8 cellular contexts compared by ENCODE assay signal in genomic region chr15:64507293-64507802, GRCh38. TPM values are rescaled to one million over a fixed set of nuclear protein-coding genes. Genes with fewer than 3 reads are reported as not detected.
DNase-seq lines count a peak whose midpoint lies in the region; ATAC-seq, FAIRE-seq and TF ChIP-seq lines count a peak whose summit lies in the region.

No MANE protein-coding gene starts in this region.

- H3K27me3 ChIP-seq in SU-DHL-6 (ENCODE audit: low read length) (no peaks in the 10 kb centered on the region), bronchial epithelial cell (ENCODE audit: control insufficient read depth, insufficient read depth, low read length) (no peaks in the 10 kb centered on the region), HepG2 (ENCODE audit: control insufficient read depth in 1 of 2, insufficient read depth in 2 of 2, low read length in 2 of 2) (no peaks in the 10 kb centered on the region)

- DNase-seq in activated CD4-positive, alpha-beta T cell treated with anti-CD3 and anti-CD28 coated beads for 24 hours (ENCODE audit: low read depth in 2 of 2), result peak; percentile 11 to 26
- DNase-seq in activated CD4-positive, alpha-beta T cell treated with anti-CD3 and anti-CD28 coated beads for 1 hour, result no peak
- peak; percentile 10 for DNase-seq in bronchial epithelial cell (ENCODE audit: low read depth)
- peak; percentile 36 for DNase-seq in HepG2 (ENCODE audit: low spot score)
- peak; percentile 52 for DNase-seq in stimulated activated CD4-positive, alpha-beta T cell treated with anti-CD3 and anti-CD28 coated beads, Interleukin-4, amount 100 ng/mL, for 24 hours
- no peak for DNase-seq in NOMO-1 treated with dmso at 0.1 percent for 144 hours (lab: John Stamatoyannopoulos, UW; ENCODE audit: unreplicated experiment)

- intact Hi-C loops in HepG2 (cut with micrococcal nuclease; ENCODE audit: unreplicated experiment), result loop anchor here (5.0 kb wide), 1 partner anchor 145 kb away; no protein-coding TSS in a partner anchor

- H3K36me3 ChIP-seq in SU-DHL-6 (ENCODE audit: low read length), result no peaks in the 10 kb centered on the region; the same call in 1 of the 2 replicates
- no peaks in the 10 kb centered on the region for H3K36me3 ChIP-seq in bronchial epithelial cell (ENCODE audit: control insufficient read depth, insufficient read depth, low read length)
- H3K36me3 ChIP-seq in HepG2 (replicated peaks in 1 of 2; ENCODE audit: control insufficient read depth in 1 of 2, insufficient read depth in 2 of 2, low read length in 2 of 2), result peaks cover 6 to 15% of the 10 kb centered on the region in 2 experiments

- CTCF ChIA-PET in HepG2 (lab: Yijun Ruan, JAX; ENCODE audit: low intra/inter-chr PET ratio, low total read pairs), result no interaction called here

- H3K4me2 ChIP-seq in SU-DHL-6 (ENCODE audit: low read depth, low read length, poor library complexity, severe bottlenecking), result peak overlapping the region; percentile 47
- H3K4me2 ChIP-seq in HepG2 (ENCODE audit: low read depth, low read length), result peak overlapping the region; percentile 28

- H3K4me1 ChIP-seq in HepG2 (ENCODE audit: insufficient read depth, low read length), result peaks cover 40% of the 10 kb centered on the region

- no peak for TF ChIP-seq POLR2A in HepG2 (IDR thresholded peaks at IDR 0.05; ENCODE audit: insufficient read depth in 1 of 2, low read depth in 2 of 2, low read length in 2 of 2)

- TF ChIP-seq CTCF in SU-DHL-6 (IDR thresholded peaks at IDR 0.05; ENCODE audit: insufficient read depth, low read length, poor library complexity, severe bottlenecking), result no peak
- TF ChIP-seq CTCF in bronchial epithelial cell (IDR thresholded peaks at IDR 0.05; ENCODE audit: insufficient read depth, low read length, severe bottlenecking), result no peak
- TF ChIP-seq CTCF in HepG2 (CRISPR knock-in tag; IDR thresholded peaks at IDR 0.05), result no peak

- no TSS peak for BruUV-seq in HepG2 (replicated peaks; lab: Mats Ljungman, UMichigan)

- no peaks in the 10 kb centered on the region for H3K9me2 ChIP-seq in SU-DHL-6 (replicated peaks; ENCODE audit: insufficient read depth, low read length)

- POLR2A ChIA-PET in HepG2 (lab: Yijun Ruan, JAX), result no interaction called here

- H3K9ac ChIP-seq in SU-DHL-6 (ENCODE audit: low read length), result no peak overlapping the region
- no peak overlapping the region for H3K9ac ChIP-seq in HepG2 (ENCODE audit: insufficient read depth, low read depth, low read length)

- no peaks in the 10 kb centered on the region for H3F3A ChIP-seq in SU-DHL-6 (ENCODE audit: insufficient read depth)

- WGBS in HepG2 (ENCODE audit: low lambda C conversion rate), result 44% methylated on average over 3 of the region's 3 CpGs

- TF ChIP-seq EP300 in HepG2 (IDR thresholded peaks at IDR 0.05; ENCODE audit: low read depth in 2 of 2, low read length in 2 of 2) (no peak), HepG2 (CRISPR knock-in tag; IDR thresholded peaks at IDR 0.05; ENCODE audit: borderline replicate concordance) (no peak)

- peaks cover 35% of the 10 kb centered on the region for H3K79me2 ChIP-seq in SU-DHL-6 (ENCODE audit: insufficient read depth, low read length)
- H3K79me2 ChIP-seq in HepG2 (ENCODE audit: insufficient read depth, low read length), result peaks cover 22% of the 10 kb centered on the region

- in situ Hi-C loops in HepG2 (cut with HindIII; ENCODE audit: extremely low pct_ligation_motif_present, low pct_unique_long_range_greater_than_20kb), result no loop called here

- TF ChIP-seq RAD21 in HepG2 (CRISPR knock-in tag; IDR thresholded peaks at IDR 0.05), result no peak

- H2AFZ ChIP-seq in SU-DHL-6 (ENCODE audit: low read depth, low read length, severe bottlenecking) (no peak overlapping the region), HepG2 (ENCODE audit: low read length) (no peak overlapping the region)

- H3K27ac ChIP-seq in SU-DHL-6 (ENCODE audit: low read depth, low read length) (peak overlapping the region; percentile 55; the same call in 1 of the 2 replicates), HepG2 (ENCODE audit: extremely low read length, insufficient read depth, low read length) (peak overlapping the region; percentile 37)

- H3K4me3 ChIP-seq in SU-DHL-6 (ENCODE audit: insufficient read depth, low read length, poor library complexity, severe bottlenecking) (no peak overlapping the region), bronchial epithelial cell (ENCODE audit: low read depth, low read length) (no peak overlapping the region), HepG2 (replicated peaks in 1 of 3; ENCODE audit: insufficient read depth in 1 of 3, low read depth in 2 of 3, low read length in 3 of 3) (no peak overlapping the region)

- H4K20me1 ChIP-seq in SU-DHL-6 (ENCODE audit: low read depth, low read length), result no peaks in the 10 kb centered on the region
- H4K20me1 ChIP-seq in HepG2 (ENCODE audit: insufficient read depth, low read length), result peaks cover 12% of the 10 kb centered on the region

- FAIRE-seq in bronchial epithelial cell (lab: Jason Lieb, UNC), result no peak
- FAIRE-seq in HepG2 (lab: Jason Lieb, UNC), result peak; percentile 55

- ATAC-seq in HG03066 (IDR thresholded peaks at IDR 0.05; ENCODE audit: low read depth, unreplicated experiment) (peak; percentile 70), HepG2 (peak; percentile 95)

- H3K9me3 ChIP-seq in SU-DHL-6 (ENCODE audit: insufficient read depth, low read length), result no peaks in the 10 kb centered on the region
- no peaks in the 10 kb centered on the region for H3K9me3 ChIP-seq in HepG2 (ENCODE audit: low read length)

TF ChIP-seq in HepG2, 621 proteins besides CTCF, POLR2A, EP300 and RAD21:
- peak; percentile 50; the same call in 1 of the 2 replicates for TF ChIP-seq ZNF292 (CRISPR knock-in tag; IDR thresholded peaks at IDR 0.05; ENCODE audit: borderline replicate concordance, low read depth)
- TF ChIP-seq ELF3 (CRISPR knock-in tag; IDR thresholded peaks at IDR 0.05), result 0 out of 2 replicates have a peak, but pooled peaks have one; percentile 15
- TF ChIP-seq STAG1 (CRISPR knock-in tag; IDR thresholded peaks at IDR 0.05), result 0 out of 2 replicates have a peak, but pooled peaks have one; percentile 9
- no peak for TF ChIP-seq ZNF691 (CRISPR knock-in tag; IDR thresholded peaks at IDR 0.05; ENCODE audit: borderline replicate concordance, low read depth)
- no peak for TF ChIP-seq ZNF749 (CRISPR knock-in tag; IDR thresholded peaks at IDR 0.05; ENCODE audit: borderline replicate concordance)
TF ChIP-seq in HepG2: peak in this region for 3.

RNA-seq across cellular contexts. Expression of gene ZNF609, which starts 47.0 kb away (rescaled TPM):
- total RNA-seq in bronchial epithelial cell (11.3 and 17.0 TPM in 2 replicates), HepG2 (2016; rRNA removed; fragmentation: Illumina TruSeq; extraction: Trizol) (8.9 and 9.1 TPM in 2 replicates)
- total RNA-seq in HepG2 (2016; cell fraction: cytosol; rRNA removed; fragmentation: Illumina TruSeq; extraction: Trizol; ENCODE audit: low read depth), result 16.4 and 18.8 TPM in 2 replicates
- total RNA-seq in HepG2 (2016; cell fraction: insoluble cytoplasmic fraction; rRNA removed; fragmentation: Illumina TruSeq; extraction: Trizol), result 7.5 and 8.4 TPM in 2 replicates
- 9.1 and 10.8 TPM in 2 replicates for total RNA-seq in HepG2 (2016; cell fraction: membrane; rRNA removed; fragmentation: Illumina TruSeq; extraction: Trizol)
- 9.9 and 12.6 TPM in 2 replicates for total RNA-seq in HepG2 (2016; cell fraction: nucleus; rRNA removed; fragmentation: Illumina TruSeq; extraction: Trizol)
- polyA plus RNA-seq in HepG2 (2011; rRNA removed), result 9.9 and 11.5 TPM in 2 replicates
- 5.1 and 6.3 TPM in 2 replicates for polyA plus RNA-seq in HepG2 (2011; cell fraction: cytosol; rRNA removed)
- 8.3 and 14.7 TPM in 2 replicates for polyA plus RNA-seq in HepG2 (2011; cell fraction: nucleus; rRNA removed)
- 9.7 and 11.3 TPM in 2 replicates for polyA plus RNA-seq in HepG2 (2012)
- polyA plus RNA-seq in HepG2 (2016; cell fraction: cytosol; fragmentation: Illumina TruSeq; extraction: Trizol; ENCODE audit: low read depth), result 0.28 and 0.34 TPM in 2 replicates
- polyA plus RNA-seq in HepG2 (2016; cell fraction: insoluble cytoplasmic fraction; fragmentation: Illumina TruSeq; extraction: Trizol; ENCODE audit: low read depth), result 6.2 and 8.7 TPM in 2 replicates
- 1.2 and 1.5 TPM in 2 replicates for polyA plus RNA-seq in HepG2 (2016; cell fraction: membrane; fragmentation: Illumina TruSeq; extraction: Trizol; ENCODE audit: low read depth)
- polyA plus RNA-seq in HepG2 (2016; cell fraction: nucleus; fragmentation: Illumina TruSeq; extraction: Trizol; ENCODE audit: insufficient read depth, low read depth), result 9.8 and 10.0 TPM in 2 replicates
- polyA minus RNA-seq in HepG2 (2011; rRNA and poly(A)+ RNA removed; ENCODE audit: low replicate concordance), result 24.6 and 47.4 TPM in 2 replicates
- polyA minus RNA-seq in HepG2 (2011; cell fraction: cytosol; rRNA and poly(A)+ RNA removed), result 9.9 and 12.1 TPM in 2 replicates
- 19.3 and 20.1 TPM in 2 replicates for polyA minus RNA-seq in HepG2 (2011; cell fraction: nucleus; rRNA and poly(A)+ RNA removed)

Comparison
In these comparisons a context has a peak if more than half of its experiments do, and no peak if none do; other contexts are left out.
1. DNase-seq: peak in activated CD4-positive, alpha-beta T cell treated with anti-CD3 and anti-CD28 coated beads for 24 hours (2 of 2), bronchial epithelial cell (single experiment), HepG2 (single experiment) and stimulated activated CD4-positive, alpha-beta T cell treated with anti-CD3 and anti-CD28 coated beads, Interleukin-4, amount 100 ng/mL, for 24 hours (single experiment); none in activated CD4-positive, alpha-beta T cell treated with anti-CD3 and anti-CD28 coated beads for 1 hour (single experiment) and NOMO-1 treated with dmso at 0.1 percent for 144 hours (single experiment).